ENCODE assay signal across 19 cellular contexts in genomic region chr3:43892061-43892460, GRCh38.
DNase-seq lines count a peak whose midpoint lies in the region; ATAC-seq and TF ChIP-seq lines count a peak whose summit lies in the region.
"Had no signal": no experiment of that assay in that cellular context is flagged by ENCODE, and none has a peak within 500 bp of the region (broad histone marks: within the 10 kb centered on the region; RNA-seq: fewer than 3 reads in every experiment).

No MANE protein-coding gene starts in this region.

- H3K9me2 ChIP-seq in SU-DHL-6 (replicated peaks; ENCODE audit: insufficient read depth, low read length) = no peaks in the 10 kb centered on the region

- no peaks in the 10 kb centered on the region for H3K9me3 Mint-ChIP-seq in stimulated activated memory B cell treated with anti-CD40 and anti-IgM and Interleukin-4, amounts not matched to agents 10 μg/mL and 1 μg/mL and 100 μg/mL, for 72 hours
- H3K9me3 Mint-ChIP-seq: dendritic cell treated with granulocyte-macrophage colony-stimulating factor and Interleukin-4, amounts not matched to agents 40 ng/mL and 50 ng/mL, for 4 days had no signal

- H3F3A ChIP-seq in SU-DHL-6 (ENCODE audit: insufficient read depth) = peaks cover 36% of the 10 kb centered on the region

- no peak for TF ChIP-seq CTCF in SU-DHL-6 (IDR thresholded peaks at IDR 0.05; ENCODE audit: insufficient read depth, low read length, poor library complexity, severe bottlenecking)

- H3K9ac ChIP-seq in SU-DHL-6 (ENCODE audit: low read length) = peak overlapping the region; percentile 62

- H3K4me1 Mint-ChIP-seq in stimulated activated memory B cell treated with anti-CD40 and anti-IgM and Interleukin-4, amounts not matched to agents 10 μg/mL and 1 μg/mL and 100 μg/mL, for 72 hours = peaks cover 30% of the 10 kb centered on the region

- H2AFZ ChIP-seq in SU-DHL-6 (ENCODE audit: low read depth, low read length, severe bottlenecking) = no peak overlapping the region

- H3K4me2 ChIP-seq in SU-DHL-6 (ENCODE audit: low read depth, low read length, poor library complexity, severe bottlenecking) = peak overlapping the region; percentile 97

- no peaks in the 10 kb centered on the region for H3K36me3 Mint-ChIP-seq in stimulated activated memory B cell treated with anti-CD40 and anti-IgM and Interleukin-4, amounts not matched to agents 10 μg/mL and 1 μg/mL and 100 μg/mL, for 72 hours

- H3K27ac Mint-ChIP-seq in stimulated activated memory B cell treated with anti-CD40 and anti-IgM and Interleukin-4, amounts not matched to agents 10 μg/mL and 1 μg/mL and 100 μg/mL, for 72 hours = peak overlapping the region; percentile 60
- H3K27ac Mint-ChIP-seq: dendritic cell treated with granulocyte-macrophage colony-stimulating factor and Interleukin-4, amounts not matched to agents 40 ng/mL and 50 ng/mL, for 4 days had no signal

- peak overlapping the region; percentile 34 for H3K4me3 ChIP-seq in SU-DHL-6 (ENCODE audit: insufficient read depth, low read length, poor library complexity, severe bottlenecking)
- H3K4me3 ChIP-seq: left ventricle myocardium inferior, spleen had no signal

- DNase-seq in GDM1 (lab: John Stamatoyannopoulos, UW) (no peak), T1000 (lab: John Stamatoyannopoulos, UW) (no peak)
- DNase-seq in activated CD4-positive, alpha-beta T cell treated with anti-CD3 and anti-CD28 coated beads for 48 hours = no peak
- DNase-seq: activated CD4-positive, alpha-beta T cell treated with anti-CD3 and anti-CD28 coated beads, Interleukin-2, amount 50 U/mL, for 4 hours; activated CD8-positive, alpha-beta memory T cell treated with anti-CD3 and anti-CD28 coated beads, Interleukin-2, amount 50 U/mL, for 48 hours; activated naive CD4-positive, alpha-beta T cell; Caco-2; head of caudate nucleus; left ventricle myocardium inferior; OCI-M1; SIG-M5; spleen; stimulated activated CD4-positive, alpha-beta T cell treated with anti-CD3 and anti-CD28 coated beads, Interleukin-4, amount 100 ng/mL, for 4 hours; T-helper 1 cell had no signal

- H3K27ac ChIP-seq in SU-DHL-6 (ENCODE audit: low read depth, low read length) = peak overlapping the region; percentile 98
- H3K27ac ChIP-seq: left ventricle myocardium inferior, spleen had no signal

- no peaks in the 10 kb centered on the region for H3K79me2 ChIP-seq in SU-DHL-6 (ENCODE audit: insufficient read depth, low read length)

- ATAC-seq in GM18870 (IDR thresholded peaks at IDR 0.05; ENCODE audit: unreplicated experiment) = peak; percentile 9
- peak; percentile 8 for ATAC-seq in HG02938 (IDR thresholded peaks at IDR 0.05; ENCODE audit: unreplicated experiment)
- no peak for ATAC-seq in stimulated activated memory B cell treated with anti-CD40 and anti-IgM and Interleukin-4, amounts not matched to agents 10 μg/mL and 1 μg/mL and 100 μg/mL, for 72 hours

- peaks cover 12% of the 10 kb centered on the region for H3K27me3 Mint-ChIP-seq in stimulated activated memory B cell treated with anti-CD40 and anti-IgM and Interleukin-4, amounts not matched to agents 10 μg/mL and 1 μg/mL and 100 μg/mL, for 72 hours

- no peaks in the 10 kb centered on the region for H4K20me1 ChIP-seq in SU-DHL-6 (ENCODE audit: low read depth, low read length)

- no peak overlapping the region for H3K4me3 Mint-ChIP-seq in stimulated activated memory B cell treated with anti-CD40 and anti-IgM and Interleukin-4, amounts not matched to agents 10 μg/mL and 1 μg/mL and 100 μg/mL, for 72 hours
- H3K4me3 Mint-ChIP-seq: dendritic cell treated with granulocyte-macrophage colony-stimulating factor and Interleukin-4, amounts not matched to agents 40 ng/mL and 50 ng/mL, for 4 days had no signal

- H3K36me3 ChIP-seq in SU-DHL-6 (ENCODE audit: low read length) = no peaks in the 10 kb centered on the region
- H3K36me3 ChIP-seq: left ventricle myocardium inferior, spleen had no signal

- no peaks in the 10 kb centered on the region for H3K27me3 ChIP-seq in SU-DHL-6 (ENCODE audit: low read length)

- no peaks in the 10 kb centered on the region for H3K9me3 ChIP-seq in SU-DHL-6 (ENCODE audit: insufficient read depth, low read length)
- H3K9me3 ChIP-seq: Caco-2, left ventricle myocardium inferior, spleen had no signal
